ENCODE assay signal across 20 cellular contexts in genomic region chr20:58967652-58968429, GRCh38. TPM values are rescaled to one million over a fixed set of nuclear protein-coding genes. Genes with fewer than 3 reads are reported as not detected.
DNase-seq lines count a peak whose midpoint lies in the region; ATAC-seq, FAIRE-seq and TF ChIP-seq lines count a peak whose summit lies in the region.
"Had no signal": no experiment of that assay in that cellular context is flagged by ENCODE, and none has a peak within 500 bp of the region (broad histone marks: within the 10 kb centered on the region; RNA-seq: fewer than 3 reads in every experiment).

No MANE protein-coding gene starts in this region.

- H3K4me1 ChIP-seq in GM23338 (ENCODE audit: insufficient read depth) = no peaks in the 10 kb centered on the region
- H3K4me1 ChIP-seq in RWPE2 (ENCODE audit: insufficient read depth, poor library complexity, severe bottlenecking) = no peaks in the 10 kb centered on the region
- peaks cover 0 to 7% (median 0%) of the 10 kb centered on the region in 4 experiments; a peak in 2 of 7 replicates for H3K4me1 ChIP-seq in H1 (replicated peaks in 1 of 4; ENCODE audit: control insufficient read depth in 3 of 4, insufficient read depth in 4 of 4, low read length in 3 of 4)
- H3K4me1 ChIP-seq: BLaER1 treated with 17β-estradiol and CSF1 and Interleukin-3, amounts not matched to agents 10 nM and 100 nM had no signal

- H3K23ac ChIP-seq in H1 (ENCODE audit: insufficient read length) = no peak overlapping the region

- H3K9me3 Mint-ChIP-seq in GM23338 (peaks cover 6% of the 10 kb centered on the region; the same call in 2 of the 3 replicates), natural killer cell (no peaks in the 10 kb centered on the region)
- peaks cover 14% of the 10 kb centered on the region for H3K9me3 Mint-ChIP-seq in activated CD8-positive, alpha-beta T cell treated with anti-CD3 and anti-CD28 coated beads, Interleukin-2, amount 10 ng/mL, durations not matched to agents 7 days and 5 days (ENCODE audit: insufficient read depth)

- H3K4me1 Mint-ChIP-seq in GM23338 = no peaks in the 10 kb centered on the region; the same call in 1 of the 3 replicates
- no peaks in the 10 kb centered on the region for H3K4me1 Mint-ChIP-seq in natural killer cell
- H3K4me1 Mint-ChIP-seq in activated CD8-positive, alpha-beta T cell treated with anti-CD3 and anti-CD28 coated beads, Interleukin-2, amount 10 ng/mL, durations not matched to agents 7 days and 5 days (ENCODE audit: low read depth) = no peaks in the 10 kb centered on the region

- H3K14ac ChIP-seq in H1 (ENCODE audit: insufficient read length) = no peak overlapping the region

- H3K4me3 ChIP-seq in GM23338 (no peak overlapping the region), RWPE2 (ENCODE audit: severe bottlenecking) (no peak overlapping the region), H1 (ENCODE audit: extremely low read depth in 1 of 4, insufficient read depth in 2 of 4, low read depth in 3 of 4, low read length in 4 of 4) (no peak overlapping the region)
- H3K4me3 ChIP-seq: BLaER1 treated with 17β-estradiol and CSF1 and Interleukin-3, amounts not matched to agents 10 nM and 100 nM; GM12878; GM23248 had no signal

- H3K9ac ChIP-seq in H1 (replicated peaks in 1 of 4; ENCODE audit: extremely low read depth in 1 of 4, low read depth in 3 of 4, low read length in 3 of 4) = no peak overlapping the region
- H3K9ac ChIP-seq: BLaER1 treated with 17β-estradiol and CSF1 and Interleukin-3, amounts not matched to agents 10 nM and 100 nM; GM23248 had no signal

- H2BK5ac ChIP-seq in H1 (ENCODE audit: low read depth, low read length) = no peak overlapping the region

- intact Hi-C loops in posterior vena cava (cut with DNase I) (no loop called here), natural killer cell (cut with micrococcal nuclease) (no loop called here)

- peak overlapping the region; percentile 38; the same call in 1 of the 2 replicates for H4K8ac ChIP-seq in H1 (ENCODE audit: extremely low read depth, insufficient read depth, low read length)

- no peak overlapping the region for H2AK5ac ChIP-seq in H1 (ENCODE audit: low read depth, low read length)

- POLR2A ChIA-PET in H1 (lab: Charles Lee; ENCODE audit: partially characterized antibody) = no interaction called here
- POLR2A ChIA-PET in activated CD8-positive, alpha-beta T cell treated with anti-CD3 and anti-CD28 coated beads, Interleukin-2, amount 10 ng/mL, durations not matched to agents 7 days and 5 days (lab: Charles Lee) = interaction anchor here (0.6 kb wide), 1 partner anchor 1475 kb away, joined by 4 read pairs; no protein-coding TSS in a partner anchor

- TF ChIP-seq CTCF in GM23338 (conservative IDR thresholded peaks at IDR 0.05; ENCODE audit: low read depth in 2 of 2) = no peak
- TF ChIP-seq CTCF in RWPE2 (IDR thresholded peaks at IDR 0.05; ENCODE audit: poor library complexity, severe bottlenecking) = no peak
- no peak for TF ChIP-seq CTCF in H1 (IDR thresholded peaks at IDR 0.05; ENCODE audit: control extremely low read depth in 1 of 3, insufficient read depth in 1 of 3, low read depth in 1 of 3, low read length in 3 of 3)
- no peak for TF ChIP-seq CTCF in natural killer cell (IDR thresholded peaks at IDR 0.05)

- H3K27ac Mint-ChIP-seq in GM23338 = no peak overlapping the region
- no peak overlapping the region for H3K27ac Mint-ChIP-seq in natural killer cell
- no peak overlapping the region for H3K27ac Mint-ChIP-seq in activated CD8-positive, alpha-beta T cell treated with anti-CD3 and anti-CD28 coated beads, Interleukin-2, amount 10 ng/mL, durations not matched to agents 7 days and 5 days
- H3K27ac Mint-ChIP-seq: B cell; CD8-positive, alpha-beta T cell; HFFc6 had no signal

- H3K9me2 ChIP-seq in GM23338 (ENCODE audit: insufficient read depth) = no peaks in the 10 kb centered on the region

- H4K20me1 ChIP-seq in GM23338 (replicated peaks; ENCODE audit: insufficient read depth) (no peaks in the 10 kb centered on the region), H1 (replicated peaks in 1 of 2; ENCODE audit: control insufficient read depth in 1 of 2, insufficient read depth in 2 of 2, low read length in 2 of 2) (no peaks in the 10 kb centered on the region)
- H4K20me1 ChIP-seq: BLaER1 treated with 17β-estradiol and CSF1 and Interleukin-3, amounts not matched to agents 10 nM and 100 nM had no signal

- 91% methylated on average over 10 of the region's 10 CpGs; no CpG with 5 or more reads in 1 of the 2 experiments for WGBS in H1 (ENCODE audit: extremely low coverage in 1 of 2, insufficient coverage in 1 of 2, insufficient read length in 1 of 2, insufficient replicate concordance in 2 of 2, low coverage in 1 of 2, low lambda C conversion rate in 2 of 2, missing lambda C conversion rate in 1 of 2), 2 experiments

- H3K4me2 ChIP-seq in GM23338 = no peak overlapping the region
- H3K4me2 ChIP-seq in H1 (ENCODE audit: insufficient read depth in 1 of 2, low read depth in 2 of 2, low read length in 2 of 2) = no peak overlapping the region
- H3K4me2 ChIP-seq: BLaER1 treated with 17β-estradiol and CSF1 and Interleukin-3, amounts not matched to agents 10 nM and 100 nM had no signal

- no peak overlapping the region for H3K56ac ChIP-seq in H1 (replicated peaks; ENCODE audit: insufficient read length, low read depth, low read length)

- H3K9me3 ChIP-seq in RWPE2 (ENCODE audit: severe bottlenecking) (peaks cover 13% of the 10 kb centered on the region), H1 (ENCODE audit: insufficient read depth in 2 of 2, low read depth in 1 of 2, low read length in 1 of 2) (no peaks in the 10 kb centered on the region)

- H3K36me3 Mint-ChIP-seq in GM23338 (ENCODE audit: low read depth) (no peaks in the 10 kb centered on the region), natural killer cell (no peaks in the 10 kb centered on the region)
- H3K36me3 Mint-ChIP-seq in activated CD8-positive, alpha-beta T cell treated with anti-CD3 and anti-CD28 coated beads, Interleukin-2, amount 10 ng/mL, durations not matched to agents 7 days and 5 days (ENCODE audit: low read depth) = no peaks in the 10 kb centered on the region
- H3K36me3 Mint-ChIP-seq: CD8-positive, alpha-beta T cell had no signal

- no peak overlapping the region for H2BK15ac ChIP-seq in H1 (ENCODE audit: low read length)

- no peaks in the 10 kb centered on the region for H3K79me2 ChIP-seq in GM23338 (replicated peaks; ENCODE audit: insufficient read depth)
- no peaks in the 10 kb centered on the region for H3K79me2 ChIP-seq in H1 (ENCODE audit: control insufficient read depth in 1 of 2, insufficient read depth in 2 of 2, low read length in 2 of 2)

- H2BK12ac ChIP-seq in H1 (ENCODE audit: low read depth, low read length) = no peak overlapping the region

- no peaks in the 10 kb centered on the region for H3K36me3 ChIP-seq in GM23338 (ENCODE audit: insufficient read depth)
- H3K36me3 ChIP-seq in RWPE2 (ENCODE audit: low read depth) = no peaks in the 10 kb centered on the region
- H3K36me3 ChIP-seq in H1 (ENCODE audit: control insufficient read depth in 2 of 4, insufficient read depth in 4 of 4, low read length in 3 of 4) = no peaks in the 10 kb centered on the region
- H3K36me3 ChIP-seq: BLaER1 treated with 17β-estradiol and CSF1 and Interleukin-3, amounts not matched to agents 10 nM and 100 nM had no signal

- no peaks in the 10 kb centered on the region for H3K23me2 ChIP-seq in H1 (ENCODE audit: low read depth, low read length)

- H3K27me3 Mint-ChIP-seq in GM23338 (ENCODE audit: insufficient read depth, low read depth, poor library complexity) (peaks cover 12% of the 10 kb centered on the region), natural killer cell (ENCODE audit: low read depth in 2 of 2) (peaks cover 14 to 47% of the 10 kb centered on the region in 2 donors)
- peaks cover 32% of the 10 kb centered on the region for H3K27me3 Mint-ChIP-seq in activated CD8-positive, alpha-beta T cell treated with anti-CD3 and anti-CD28 coated beads, Interleukin-2, amount 10 ng/mL, durations not matched to agents 7 days and 5 days (ENCODE audit: low read depth)
- H3K27me3 Mint-ChIP-seq: B cell had no signal

- H4K5ac ChIP-seq in H1 (ENCODE audit: insufficient read length, low read depth, low read length) = no peak overlapping the region

- H3K4ac ChIP-seq in H1 (replicated peaks; ENCODE audit: insufficient read length, low read depth, low read length) = no peak overlapping the region

- H3K27me3 ChIP-seq in GM23338 (ENCODE audit: insufficient read depth) = no peaks in the 10 kb centered on the region
- H3K27me3 ChIP-seq in RWPE2 (ENCODE audit: insufficient read depth, poor library complexity, severe bottlenecking) = peaks cover 41% of the 10 kb centered on the region
- H3K27me3 ChIP-seq in H1 (replicated peaks in 1 of 4; ENCODE audit: control insufficient read depth in 3 of 4, extremely low read depth in 1 of 4, insufficient read depth in 3 of 4, low read length in 3 of 4) = no peaks in the 10 kb centered on the region; a peak in 1 of 7 replicates
- H3K27me3 ChIP-seq: BLaER1 treated with 17β-estradiol and CSF1 and Interleukin-3, amounts not matched to agents 10 nM and 100 nM had no signal

- H2BK120ac ChIP-seq in H1 (replicated peaks; ENCODE audit: low read depth, low read length) = no peak overlapping the region

- TF ChIP-seq EP300 in H1 (IDR thresholded peaks at IDR 0.05; ENCODE audit: borderline replicate concordance in 1 of 2, low read depth in 2 of 2, low read length in 2 of 2) = no peak

- H3K4me3 Mint-ChIP-seq in GM23338 = no peak overlapping the region
- H3K4me3 Mint-ChIP-seq in natural killer cell = no peak overlapping the region
- H3K4me3 Mint-ChIP-seq in activated CD8-positive, alpha-beta T cell treated with anti-CD3 and anti-CD28 coated beads, Interleukin-2, amount 10 ng/mL, durations not matched to agents 7 days and 5 days = no peak overlapping the region
- H3K4me3 Mint-ChIP-seq: B cell; CD8-positive, alpha-beta T cell; HFFc6 had no signal

- 0 out of 2 replicates have a peak overlapping the region, but pooled peaks have one; percentile 35 for H2BK20ac ChIP-seq in H1 (ENCODE audit: low read length)

- no peak for TF ChIP-seq POLR2A in H1 (IDR thresholded peaks at IDR 0.05; ENCODE audit: control extremely low read depth in 1 of 2, low read depth in 2 of 2, low read length in 2 of 2)

- H3K27ac ChIP-seq in GM23338 (ENCODE audit: low read depth) = no peak overlapping the region
- H3K27ac ChIP-seq in RWPE2 (ENCODE audit: poor library complexity, severe bottlenecking) = no peak overlapping the region
- no peak overlapping the region for H3K27ac ChIP-seq in H1 (ENCODE audit: low read depth, low read length)
- H3K27ac ChIP-seq: BLaER1 treated with 17β-estradiol and CSF1 and Interleukin-3, amounts not matched to agents 10 nM and 100 nM; GM23248 had no signal

- no peak for DNase-seq in GM23338 (ENCODE audit: low spot score)
- DNase-seq in RWPE2 (ENCODE audit: low spot score) = peak; percentile 70
- DNase-seq in H1 (ENCODE audit: low read depth in 1 of 2, low spot score in 2 of 2) = no peak
- DNase-seq in posterior vena cava (ENCODE audit: low spot score) = peak; percentile 72
- no peak for DNase-seq in natural killer cell
- no peak for DNase-seq in activated CD8-positive, alpha-beta T cell treated with anti-CD3 and anti-CD28 coated beads, Interleukin-2, amount 10 ng/mL, durations not matched to agents 7 days and 5 days
- DNase-seq: Calu3; CD8-positive, alpha-beta T cell; DMS53; DND-41; EL; GM23248; H7; HFFc6 had no signal

- no peaks in the 10 kb centered on the region for H3F3A ChIP-seq in GM23338 (replicated peaks; ENCODE audit: low read depth)

- H3K18ac ChIP-seq in H1 (ENCODE audit: extremely low read depth, low read length) = no peak overlapping the region

- H4K91ac ChIP-seq in H1 (replicated peaks; ENCODE audit: insufficient read length, low read length) = no peak overlapping the region

- TF ChIP-seq RAD21 in H1 (IDR thresholded peaks at IDR 0.05 in 1 of 2, conservative IDR thresholded peaks at IDR 0.05 in 1 of 2; ENCODE audit: low read depth in 2 of 2, low read length in 2 of 2) = no peak

- H2AFZ ChIP-seq in GM23338 (peak overlapping the region; percentile 52), H1 (ENCODE audit: low read length) (0 out of 2 replicates have a peak overlapping the region, but pooled peaks have one; percentile 33)
- H2AFZ ChIP-seq: GM23248 had no signal

- CTCF ChIA-PET in H1 (lab: Charles Lee; ENCODE audit: partially characterized antibody) = interaction anchor here (1.0 kb wide), 1 partner anchor 11 kb away, joined by 3 read pairs; no protein-coding TSS in a partner anchor
- CTCF ChIA-PET in activated CD8-positive, alpha-beta T cell treated with anti-CD3 and anti-CD28 coated beads, Interleukin-2, amount 10 ng/mL, durations not matched to agents 7 days and 5 days (lab: Charles Lee) = interaction anchor here (1.1 kb wide), 1 partner anchor 115 kb away, joined by 4 read pairs; no protein-coding TSS in a partner anchor

- no peak for FAIRE-seq in H1 (lab: Jason Lieb, UNC)
- FAIRE-seq: GM12878 had no signal

- H3K79me1 ChIP-seq in H1 (ENCODE audit: low read depth, low read length) = no peaks in the 10 kb centered on the region

- ATAC-seq in GM23338 = no peak
- peak; percentile 26; the same call in 2 of the 3 replicates for ATAC-seq in RWPE2 (ENCODE audit: low read depth)
- no peak for ATAC-seq in natural killer cell
- ATAC-seq in HG03460 (IDR thresholded peaks at IDR 0.05; ENCODE audit: unreplicated experiment) = no peak
- no peak for ATAC-seq in activated CD8-positive, alpha-beta T cell treated with anti-CD3 and anti-CD28 coated beads, Interleukin-2, amount 10 ng/mL, durations not matched to agents 7 days and 5 days
- ATAC-seq: CD8-positive, alpha-beta T cell; GM12878; HCT116 had no signal

RNA-seq across cellular contexts. Expression of gene NELFCD, which starts 13.2 kb away (rescaled TPM):
- total RNA-seq in GM23338 (2014; rRNA removed; shearing (Covaris generic)) = 67.0 and 75.8 TPM in 2 replicates
- polyA plus RNA-seq in GM23338 (2016; fragmentation: Nextera tagmentation; extraction: Ambion mirVana) (52.1 and 52.9 TPM in 2 replicates), H1 (2011; rRNA removed) (35.5 and 35.8 TPM in 2 replicates)
- total RNA-seq in H1 (2021; fragmentation: NEBNext Ultra II Directional; extraction: Animal tissue kit (Norgen Biotek cat#: 25700)) = 56.3 and 59.6 TPM in 2 replicates
- 60.1 TPM for polyA plus RNA-seq in H1 (2011; cell fraction: cytosol; rRNA removed)
- 127 TPM for polyA plus RNA-seq in H1 (2011; cell fraction: nucleus; rRNA removed)
- 49.6 to 60.5 TPM (median 53.9 TPM) in 4 replicates for polyA plus RNA-seq in H1 (2012, experiment 1 of 2)
- 33.3 TPM for polyA plus RNA-seq in H1 (2012, experiment 2 of 2)
- 38.1 TPM for polyA plus RNA-seq in H1 (2013, experiment 1 of 2)
- polyA plus RNA-seq in H1 (2013, experiment 2 of 2) = 35.7 TPM
- polyA minus RNA-seq in H1 (2011; rRNA and poly(A)+ RNA removed) = 71.8 and 76.0 TPM in 2 replicates
- polyA minus RNA-seq in H1 (2011; cell fraction: cytosol; rRNA and poly(A)+ RNA removed) = 27.4 TPM
- polyA minus RNA-seq in H1 (2011; cell fraction: nucleus; rRNA and poly(A)+ RNA removed) = 45.8 TPM
- total RNA-seq in posterior vena cava (10 to 100 TPM; 25.9 to 28.2 TPM), natural killer cell (100 to 1,000 TPM in 1 of 3 donors, 10 to 100 TPM in 2; 75.7 to 105 (median 92.6) TPM)
- 10 to 100 TPM; 89.0 to 89.5 TPM for total RNA-seq in activated CD8-positive, alpha-beta T cell treated with anti-CD3 and anti-CD28 coated beads, Interleukin-2, amount 10 ng/mL, durations not matched to agents 7 days and 5 days

RNA-seq across cellular contexts. Expression of gene CTSZ, which starts 39.2 kb away (rescaled TPM):
- 41.4 and 47.7 TPM in 2 replicates for total RNA-seq in GM23338 (2014; rRNA removed; shearing (Covaris generic))
- polyA plus RNA-seq in GM23338 (2016; fragmentation: Nextera tagmentation; extraction: Ambion mirVana) (0.58 and 0.63 TPM in 2 replicates), H1 (2011; rRNA removed) (34.0 and 37.3 TPM in 2 replicates)
- total RNA-seq in H1 (2021; fragmentation: NEBNext Ultra II Directional; extraction: Animal tissue kit (Norgen Biotek cat#: 25700)) = 32.3 and 32.8 TPM in 2 replicates
- 40.6 TPM for polyA plus RNA-seq in H1 (2011; cell fraction: cytosol; rRNA removed)
- polyA plus RNA-seq in H1 (2011; cell fraction: nucleus; rRNA removed) = 20.6 TPM
- 28.5 to 44.8 TPM (median 40.1 TPM) in 4 replicates for polyA plus RNA-seq in H1 (2012, experiment 1 of 2)
- polyA plus RNA-seq in H1 (2012, experiment 2 of 2) = 14.9 TPM
- polyA plus RNA-seq in H1 (2013, experiment 1 of 2) = 22.7 TPM
- 28.3 TPM for polyA plus RNA-seq in H1 (2013, experiment 2 of 2)
- polyA minus RNA-seq in H1 (2011; rRNA and poly(A)+ RNA removed) = 18.3 and 24.6 TPM in 2 replicates
- polyA minus RNA-seq in H1 (2011; cell fraction: cytosol; rRNA and poly(A)+ RNA removed) = 11.0 TPM
- polyA minus RNA-seq in H1 (2011; cell fraction: nucleus; rRNA and poly(A)+ RNA removed) = 18.3 TPM
- total RNA-seq in posterior vena cava (100 to 1,000 TPM; 107 to 164 TPM), natural killer cell (10 to 100 TPM; 30.5 to 52.5 (median 42.3) TPM)
- 10 to 100 TPM; 42.4 to 44.0 TPM for total RNA-seq in activated CD8-positive, alpha-beta T cell treated with anti-CD3 and anti-CD28 coated beads, Interleukin-2, amount 10 ng/mL, durations not matched to agents 7 days and 5 days
- total RNA-seq: G401 had no signal

RNA-seq across cellular contexts. Expression of gene TUBB1, which starts 51.4 kb away (rescaled TPM):
- not detected in 2 replicates for total RNA-seq in GM23338 (2014; rRNA removed; shearing (Covaris generic))
- polyA plus RNA-seq in GM23338 (2016; fragmentation: Nextera tagmentation; extraction: Ambion mirVana) (not detected in 2 replicates), H1 (2011; rRNA removed) (not detected in 2 replicates)
- total RNA-seq in H1 (2021; fragmentation: NEBNext Ultra II Directional; extraction: Animal tissue kit (Norgen Biotek cat#: 25700)) = not detected in 2 replicates
- polyA plus RNA-seq in H1 (2011; cell fraction: cytosol; rRNA removed) = 0.04 TPM
- polyA plus RNA-seq in H1 (2011; cell fraction: nucleus; rRNA removed) = 0.04 TPM
- 0.12 to 0.29 TPM (median 0.20 TPM) in 4 replicates for polyA plus RNA-seq in H1 (2012, experiment 1 of 2)
- polyA plus RNA-seq in H1 (2012, experiment 2 of 2) = not detected
- not detected for polyA plus RNA-seq in H1 (2013, experiment 1 of 2)
- not detected for polyA plus RNA-seq in H1 (2013, experiment 2 of 2)
- polyA minus RNA-seq in H1 (2011; rRNA and poly(A)+ RNA removed) = not detected in 2 replicates
- not detected for polyA minus RNA-seq in H1 (2011; cell fraction: cytosol; rRNA and poly(A)+ RNA removed)
- not detected for polyA minus RNA-seq in H1 (2011; cell fraction: nucleus; rRNA and poly(A)+ RNA removed)
- total RNA-seq in posterior vena cava (under 1 TPM; 0.43 to 0.74 TPM), natural killer cell (10 to 100 TPM in 2 of 3 donors, 1 to 10 TPM in 1; 4.3 to 46.9 (median 18.8) TPM)
- total RNA-seq in activated CD8-positive, alpha-beta T cell treated with anti-CD3 and anti-CD28 coated beads, Interleukin-2, amount 10 ng/mL, durations not matched to agents 7 days and 5 days = not detected
- total RNA-seq: Calu3; CD8-positive, alpha-beta T cell; G401; GM23248; H7; HFFc6 had no signal

Comparison
In these comparisons a context has a peak if more than half of its experiments do, and no peak if none do; other contexts are left out.
1. DNase-seq: peak in RWPE2 (single experiment) and posterior vena cava (single experiment); none in GM23338 (single experiment), H1 (0 of 2), natural killer cell (single experiment) and activated CD8-positive, alpha-beta T cell treated with anti-CD3 and anti-CD28 coated beads, Interleukin-2, amount 10 ng/mL, durations not matched to agents 7 days and 5 days (single experiment).